11 cellular contexts compared by ENCODE assay signal in genomic region chr4:2796261-2797187, GRCh38. TPM values are rescaled to one million over a fixed set of nuclear protein-coding genes. Genes with fewer than 3 reads are reported as not detected.
DNase-seq lines count a peak whose midpoint lies in the region; ATAC-seq, FAIRE-seq and TF ChIP-seq lines count a peak whose summit lies in the region.
"Had no signal": no experiment of that assay in that cellular context is flagged by ENCODE, and none has a peak within 500 bp of the region (broad histone marks: within the 10 kb centered on the region; RNA-seq: fewer than 3 reads in every experiment).

No MANE protein-coding gene starts in this region.

- H3K4me1 Mint-ChIP-seq in activated T-helper 17 cell treated with anti-CD3 and anti-CD28 coated beads, Interleukin-2, amount 50 U/mL, for 72 hours = peaks cover 17% of the 10 kb centered on the region
- peaks cover 23 to 40% of the 10 kb centered on the region in 2 donors for H3K4me1 Mint-ChIP-seq in effector memory CD8-positive, alpha-beta T cell (ENCODE audit: low read depth in 2 of 2)

- H3K4me3 ChIP-seq in keratinocyte (ENCODE audit: control insufficient read depth in 2 of 3, extremely low read depth in 1 of 3, insufficient read depth in 2 of 3, low read depth in 1 of 3, low read length in 3 of 3) = no peak overlapping the region

- H3K4me3 Mint-ChIP-seq in activated T-helper 17 cell treated with anti-CD3 and anti-CD28 coated beads, Interleukin-2, amount 50 U/mL, for 72 hours = peak overlapping the region; percentile 26
- H3K4me3 Mint-ChIP-seq in effector memory CD8-positive, alpha-beta T cell = peak overlapping the region in 1 of 2 donors; percentile 14

- no peaks in the 10 kb centered on the region for H4K20me1 ChIP-seq in keratinocyte (ENCODE audit: control insufficient read depth, extremely low read depth, insufficient read depth, low read length)

- DNase-seq in DMS 273 (lab: John Stamatoyannopoulos, UW; ENCODE audit: unreplicated experiment) (peak; percentile 66), DMS 273 treated with DMSO at 0.1 percent for 48 hours (lab: John Stamatoyannopoulos, UW) (no peak), keratinocyte (ENCODE audit: low read depth, low spot score) (peak; percentile 69), substantia nigra (lab: John Stamatoyannopoulos, UW) (peak in 4 of 49 donors; percentile 20 to 62 (median 48)), putamen (ENCODE audit: low spot score) (no peak), NCI-H1436 treated with DMSO at 0.1 percent for 48 hours (lab: John Stamatoyannopoulos, UW) (no peak)
- no peak for DNase-seq in effector memory CD8-positive, alpha-beta T cell
- DNase-seq: NCI-H524 treated with DMSO at 0.1 percent for 48 hours had no signal

- peak; percentile 90 for FAIRE-seq in keratinocyte (lab: Jason Lieb, UNC)

- peak overlapping the region; percentile 59 for H3K9ac ChIP-seq in keratinocyte (ENCODE audit: control insufficient read depth, extremely low read depth, insufficient read depth, low read length)

- H3K27ac ChIP-seq in keratinocyte (ENCODE audit: control insufficient read depth, insufficient read depth, low read length) = peak overlapping the region; percentile 50
- H3K27ac ChIP-seq in substantia nigra (ENCODE audit: low read depth, low read length, poor library complexity, severe bottlenecking) = peak overlapping the region; percentile 21
- H3K27ac ChIP-seq: 22Rv1 had no signal

- H3K9me3 ChIP-seq in keratinocyte (ENCODE audit: control insufficient read depth, low read depth, low read length) = no peaks in the 10 kb centered on the region

- peaks cover 8% of the 10 kb centered on the region for H3K27me3 ChIP-seq in keratinocyte (ENCODE audit: control insufficient read depth, extremely low read depth, insufficient read depth, low read length)

- peak overlapping the region; percentile 48 for H2AFZ ChIP-seq in keratinocyte (ENCODE audit: control insufficient read depth, low read length)

- H3K27me3 Mint-ChIP-seq in activated T-helper 17 cell treated with anti-CD3 and anti-CD28 coated beads, Interleukin-2, amount 50 U/mL, for 72 hours = no peaks in the 10 kb centered on the region
- no peaks in the 10 kb centered on the region for H3K27me3 Mint-ChIP-seq in effector memory CD8-positive, alpha-beta T cell

- TF ChIP-seq CTCF in keratinocyte (optimal IDR thresholded peaks at IDR 0.05 in 1 of 3, IDR thresholded peaks at IDR 0.05 in 1 of 3, conservative IDR thresholded peaks at IDR 0.05 in 1 of 3; ENCODE audit: extremely low read depth in 1 of 3, insufficient read depth in 2 of 3, low read length in 3 of 3) = peak in 1 of 3 experiments; percentile 12

- H3K79me2 ChIP-seq in keratinocyte (ENCODE audit: control insufficient read depth, insufficient read depth, low read length) = no peaks in the 10 kb centered on the region

- H3K9me3 Mint-ChIP-seq in activated T-helper 17 cell treated with anti-CD3 and anti-CD28 coated beads, Interleukin-2, amount 50 U/mL, for 72 hours = no peaks in the 10 kb centered on the region
- H3K9me3 Mint-ChIP-seq in effector memory CD8-positive, alpha-beta T cell = no peaks in the 10 kb centered on the region

- peak overlapping the region; percentile 52 for H3K4me2 ChIP-seq in keratinocyte (ENCODE audit: control insufficient read depth, extremely low read depth, insufficient read depth, low read depth, low read length)

- no peak for ATAC-seq in activated T-helper 17 cell treated with anti-CD3 and anti-CD28 coated beads, Interleukin-2, amount 50 U/mL, for 72 hours (replicated peaks)
- ATAC-seq in effector memory CD8-positive, alpha-beta T cell (replicated peaks) = no peak

- peaks cover 74% of the 10 kb centered on the region for H3K4me1 ChIP-seq in keratinocyte (ENCODE audit: control insufficient read depth, extremely low read depth, insufficient read depth, low read length)

- H3K36me3 Mint-ChIP-seq in activated T-helper 17 cell treated with anti-CD3 and anti-CD28 coated beads, Interleukin-2, amount 50 U/mL, for 72 hours (ENCODE audit: low read depth) = peaks cover 42% of the 10 kb centered on the region
- H3K36me3 Mint-ChIP-seq in effector memory CD8-positive, alpha-beta T cell (ENCODE audit: insufficient read depth) = no peaks in the 10 kb centered on the region

- H3K27ac Mint-ChIP-seq in activated T-helper 17 cell treated with anti-CD3 and anti-CD28 coated beads, Interleukin-2, amount 50 U/mL, for 72 hours = peak overlapping the region; percentile 12
- no peak overlapping the region for H3K27ac Mint-ChIP-seq in effector memory CD8-positive, alpha-beta T cell
- H3K27ac Mint-ChIP-seq: progenitor cell of endocrine pancreas had no signal

- no peaks in the 10 kb centered on the region for H3K9me1 ChIP-seq in keratinocyte (ENCODE audit: control insufficient read depth, extremely low read depth, insufficient read depth, low read length)

- no peaks in the 10 kb centered on the region for H3K36me3 ChIP-seq in keratinocyte (ENCODE audit: control insufficient read depth in 2 of 2, extremely low read depth in 1 of 2, insufficient read depth in 2 of 2, low read length in 2 of 2)

- dilution Hi-C loops in keratinocyte (cut with MboI; ENCODE audit: extremely low pct_ligation_motif_present, low sequenced_read_pairs) = no loop called here

RNA-seq across cellular contexts. Expression of gene SH3BP2, which starts 3.6 kb away (rescaled TPM):
- total RNA-seq in activated T-helper 17 cell treated with anti-CD3 and anti-CD28 coated beads, Interleukin-2, amount 50 U/mL, for 72 hours = 100 to 1,000 TPM in 1 of 2 donors, 10 to 100 TPM in 1; 83.5 to 122 TPM
- polyA plus RNA-seq in keratinocyte = 7.2 to 21.6 TPM (median 11.2 TPM) in 3 replicates
- polyA plus RNA-seq in keratinocyte (2011; ENCODE audit: low read depth) = 20.2 TPM
- polyA plus RNA-seq in keratinocyte (2011; cell fraction: cytosol; rRNA removed) = 5.6 and 7.6 TPM in 2 replicates
- 67.9 and 68.0 TPM in 2 replicates for polyA plus RNA-seq in keratinocyte (2011; cell fraction: nucleus; rRNA removed)
- 6.1 and 23.4 TPM in 2 replicates for polyA plus RNA-seq in keratinocyte (2012; ENCODE audit: low replicate concordance)
- 33.4 to 47.9 TPM (median 41.4 TPM) in 3 replicates for polyA minus RNA-seq in keratinocyte
- polyA minus RNA-seq in keratinocyte (2011; cell fraction: cytosol; rRNA and poly(A)+ RNA removed) = 16.1 TPM
- polyA minus RNA-seq in keratinocyte (2011; cell fraction: nucleus; rRNA and poly(A)+ RNA removed) = 25.6 and 34.7 TPM in 2 replicates

RNA-seq across cellular contexts. Expression of gene TNIP2, which starts 40.4 kb away (rescaled TPM):
- total RNA-seq in activated T-helper 17 cell treated with anti-CD3 and anti-CD28 coated beads, Interleukin-2, amount 50 U/mL, for 72 hours = 100 to 1,000 TPM in 1 of 2 donors, 10 to 100 TPM in 1; 80.1 to 110 TPM
- 22.6 to 23.1 TPM (median 23.1 TPM) in 3 replicates for polyA plus RNA-seq in keratinocyte
- polyA plus RNA-seq in keratinocyte (2011; ENCODE audit: low read depth) = 33.1 TPM
- 11.7 and 26.0 TPM in 2 replicates for polyA plus RNA-seq in keratinocyte (2011; cell fraction: cytosol; rRNA removed)
- 41.6 and 42.8 TPM in 2 replicates for polyA plus RNA-seq in keratinocyte (2011; cell fraction: nucleus; rRNA removed)
- polyA plus RNA-seq in keratinocyte (2012; ENCODE audit: low replicate concordance) = 21.2 and 26.8 TPM in 2 replicates
- 7.6 to 13.0 TPM (median 9.8 TPM) in 3 replicates for polyA minus RNA-seq in keratinocyte
- 15.9 TPM for polyA minus RNA-seq in keratinocyte (2011; cell fraction: cytosol; rRNA and poly(A)+ RNA removed)
- 10.3 and 12.2 TPM in 2 replicates for polyA minus RNA-seq in keratinocyte (2011; cell fraction: nucleus; rRNA and poly(A)+ RNA removed)

RNA-seq across cellular contexts. Expression of gene ADD1, which starts 47.1 kb away (rescaled TPM):
- 100 to 1,000 TPM; 220 to 254 TPM for total RNA-seq in activated T-helper 17 cell treated with anti-CD3 and anti-CD28 coated beads, Interleukin-2, amount 50 U/mL, for 72 hours
- 77.0 to 138 TPM (median 109 TPM) in 3 replicates for polyA plus RNA-seq in keratinocyte
- polyA plus RNA-seq in keratinocyte (2011; ENCODE audit: low read depth) = 108 TPM
- 109 and 135 TPM in 2 replicates for polyA plus RNA-seq in keratinocyte (2011; cell fraction: cytosol; rRNA removed)
- 315 and 355 TPM in 2 replicates for polyA plus RNA-seq in keratinocyte (2011; cell fraction: nucleus; rRNA removed)
- 91.5 and 180 TPM in 2 replicates for polyA plus RNA-seq in keratinocyte (2012; ENCODE audit: low replicate concordance)
- 79.0 to 194 TPM (median 124 TPM) in 3 replicates for polyA minus RNA-seq in keratinocyte
- 82.9 TPM for polyA minus RNA-seq in keratinocyte (2011; cell fraction: cytosol; rRNA and poly(A)+ RNA removed)
- 79.6 and 147 TPM in 2 replicates for polyA minus RNA-seq in keratinocyte (2011; cell fraction: nucleus; rRNA and poly(A)+ RNA removed)

Comparison
In these comparisons a context has a peak if more than half of its experiments do, and no peak if none do; other contexts are left out.
1. DNase-seq: peak in DMS 273 (single experiment) and keratinocyte (single experiment); none in DMS 273 treated with DMSO at 0.1 percent for 48 hours (single experiment), effector memory CD8-positive, alpha-beta T cell (0 of 3), putamen (single experiment) and NCI-H1436 treated with DMSO at 0.1 percent for 48 hours (single experiment).